Comparison of ENCODE assay signal across 11 cellular contexts in genomic region chr9:95772320-95773060, GRCh38.
DNase-seq lines count a peak whose midpoint lies in the region; ATAC-seq and TF ChIP-seq lines count a peak whose summit lies in the region.
"Had no signal": no experiment of that assay in that cellular context is flagged by ENCODE, and none has a peak within 500 bp of the region (broad histone marks: within the 10 kb centered on the region; RNA-seq: fewer than 3 reads in every experiment).

No MANE protein-coding gene starts in this region.

- no peaks in the 10 kb centered on the region for H3K9me3 ChIP-seq in body of pancreas
- H3K9me3 ChIP-seq in testis: no peaks in the 10 kb centered on the region
- H3K9me3 ChIP-seq: psoas muscle had no signal

- DNase-seq in KBM-7: peak; percentile 8
- peak in 3 of 4 donors; percentile 24 to 42 (median 34) for DNase-seq in body of pancreas
- peak; percentile 91 for DNase-seq in left kidney (ENCODE audit: low read depth, low spot score)
- DNase-seq in testis: peak; percentile 79
- no peak for DNase-seq in cerebellum (ENCODE audit: low spot score)
- no peak for DNase-seq in NCI-H1436 treated with DMSO at 0.1 percent for 48 hours (lab: John Stamatoyannopoulos, UW)
- DNase-seq: activated naive CD4-positive, alpha-beta T cell treated with anti-CD3 and anti-CD28 coated beads, Interleukin-2, amount 10 ng/mL, durations not matched to agents 7 days and 5 days; NCI-H446 had no signal

- H3K27ac ChIP-seq in body of pancreas (peak overlapping the region; percentile 50 to 81 (median 67)), testis (peak overlapping the region; percentile 46 to 79)
- H3K27ac ChIP-seq: psoas muscle had no signal

- no peaks in the 10 kb centered on the region for H3K36me3 ChIP-seq in body of pancreas (replicated peaks in 1 of 2; ENCODE audit: insufficient read depth in 1 of 2, low read depth in 2 of 2)
- no peaks in the 10 kb centered on the region for H3K36me3 ChIP-seq in testis (ENCODE audit: low read depth, missing control alignments)

- in situ Hi-C loops in KBM-7 (cut with MboI; ENCODE audit: low pct_unique_long_range_greater_than_20kb, low sequenced_read_pairs): no loop called here

- ATAC-seq in body of pancreas (peak; percentile 55), HG03520 (IDR thresholded peaks at IDR 0.05; ENCODE audit: unreplicated experiment) (no peak), HG03095 (IDR thresholded peaks at IDR 0.05; ENCODE audit: unreplicated experiment) (no peak)

- no peak for TF ChIP-seq POLR2A in body of pancreas (IDR thresholded peaks at IDR 0.05)
- TF ChIP-seq POLR2A in testis (IDR thresholded peaks at IDR 0.05): no peak

- H3K4me3 ChIP-seq in body of pancreas (no peak overlapping the region), testis (peak overlapping the region in 1 of 2 donors; percentile 24)
- H3K4me3 ChIP-seq: psoas muscle had no signal

- H3K27me3 ChIP-seq in body of pancreas (no peaks in the 10 kb centered on the region), testis (no peaks in the 10 kb centered on the region)

- TF ChIP-seq CTCF in body of pancreas (IDR thresholded peaks at IDR 0.05) (no peak), testis (IDR thresholded peaks at IDR 0.05) (no peak)

- H3K4me1 ChIP-seq in body of pancreas (peaks cover 23% of the 10 kb centered on the region), testis (peaks cover 27% of the 10 kb centered on the region)
- H3K4me1 ChIP-seq: psoas muscle had no signal

- intact Hi-C loops in body of pancreas (cut with DNase I): no loop called here
- intact Hi-C loops in testis (cut with DNase I; ENCODE audit: low total_unique reads): no loop called here

- 36 to 61% methylated on average over 28 to 30 of the region's 30 CpGs for WGBS in body of pancreas, 2 donors
- WGBS in testis, 2 donors: 32 to 41% methylated on average over 28 to 30 of the region's 30 CpGs

Comparison
In these comparisons a context has a peak if more than half of its experiments do, and no peak if none do; other contexts are left out.
1. DNase-seq: peak in KBM-7 (single experiment), body of pancreas (3 of 4), left kidney (single experiment) and testis (single experiment); none in cerebellum (single experiment) and NCI-H1436 treated with DMSO at 0.1 percent for 48 hours (single experiment).